30 cellular contexts compared by ENCODE assay signal in the genomic region with DNA sequence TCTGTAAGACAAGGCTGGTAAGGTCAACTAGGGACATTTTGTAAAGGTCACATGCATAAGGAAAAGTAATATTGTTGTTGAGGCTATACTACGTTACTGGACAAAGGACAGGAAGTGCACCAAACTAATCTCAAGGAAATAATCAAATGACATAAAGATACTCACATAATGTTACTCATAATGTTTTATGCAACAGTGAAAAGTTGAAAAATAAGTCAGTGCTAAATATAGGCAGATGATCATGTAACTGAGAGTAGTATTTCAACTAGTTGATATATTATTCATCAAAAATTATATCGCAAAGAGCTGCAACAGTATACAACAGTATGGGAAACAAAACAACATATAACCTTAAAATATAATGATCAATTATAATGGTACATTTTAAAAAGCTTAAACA.
"Had no signal": no experiment of that assay in that cellular context is flagged by ENCODE, and none has a peak within 500 bp of the region (broad histone marks: within the 10 kb centered on the region; RNA-seq: fewer than 3 reads in every experiment).

No MANE protein-coding gene starts in this region.

- DNase-seq: activated B cell treated with CpG ODN at 0.5 μM for 24 hours; activated CD4-positive, alpha-beta T cell treated with anti-CD3 and anti-CD28 coated beads for 48 hours; activated CD4-positive, alpha-beta T cell treated with anti-CD3 and anti-CD28 coated beads, Interleukin-2, amount 50 U/mL, for 1 hour; activated CD4-positive, alpha-beta T cell treated with anti-CD3 and anti-CD28 coated beads, Interleukin-2, amount 50 U/mL, for 48 hours; activated CD8-positive, alpha-beta memory T cell treated with anti-CD3 and anti-CD28 coated beads for 24 hours; activated CD8-positive, alpha-beta T cell treated with anti-CD3 and anti-CD28 coated beads for 36 hours; activated effector memory CD4-positive, alpha-beta T cell treated with Interleukin-2 at 50 U/mL for 16 hours; activated gamma-delta T cell treated with Interleukin-2 at 50 U/mL for 16 hours; activated naive CD4-positive, alpha-beta T cell treated with anti-CD3 and anti-CD28 coated beads, Interleukin-2, amount 50 U/mL, for 16 hours; activated naive CD4-positive, alpha-beta T cell treated with Interleukin-2 at 50 U/mL for 16 hours; activated T-cell treated with anti-CD3 and anti-CD28 coated beads, Interleukin-2, amount 50 U/mL, for 4 hours; amniotic stem cell; anterior cingulate cortex; brain microvascular endothelial cell; caudate nucleus; cortex of kidney; dermis blood vessel endothelial cell; effector CD4-positive, alpha-beta T cell; effector memory CD8-positive, alpha-beta T cell; erythroblast; foreskin melanocyte; heart right ventricle; T-helper 1 cell; T-helper 17 cell; T1000; WERI-Rb-1 had no signal

- H3K36me3 ChIP-seq: brain microvascular endothelial cell, esophagus muscularis mucosa, gastroesophageal sphincter, heart right ventricle, WERI-Rb-1 had no signal

- ATAC-seq: activated CD4-positive, CD25-positive, alpha-beta regulatory T cell treated with anti-CD3 and anti-CD28 coated beads, Interleukin-2, amount 50 U/mL, for 24 hours; activated CD8-positive, alpha-beta T cell treated with anti-CD3 and anti-CD28 coated beads for 36 hours; activated T-cell treated with anti-CD3 and anti-CD28 coated beads, Interleukin-2, amount 50 U/mL, for 4 hours; activated T-helper 17 cell treated with anti-CD3 and anti-CD28 coated beads, Interleukin-2, amount 50 U/mL, for 72 hours; effector memory CD8-positive, alpha-beta T cell; gastroesophageal sphincter; heart right ventricle; T-helper 17 cell had no signal

- H3K27ac ChIP-seq: brain microvascular endothelial cell, esophagus muscularis mucosa, gastroesophageal sphincter, heart right ventricle, WERI-Rb-1 had no signal

- H3K9me3 ChIP-seq: esophagus muscularis mucosa, gastroesophageal sphincter, heart right ventricle had no signal

- H3K27me3 ChIP-seq: brain microvascular endothelial cell, esophagus muscularis mucosa, gastroesophageal sphincter, heart right ventricle had no signal

- H3K4me1 ChIP-seq: gastroesophageal sphincter, heart right ventricle had no signal

- H3K4me3 ChIP-seq: esophagus muscularis mucosa, gastroesophageal sphincter, heart right ventricle had no signal
